In genomic region chr14:60561845-60562746, GRCh38 we compare ENCODE assay signal across 9 cellular contexts. TPM values are rescaled to one million over a fixed set of nuclear protein-coding genes. Genes with fewer than 3 reads are reported as not detected.
DNase-seq lines count a peak whose midpoint lies in the region; ATAC-seq and TF ChIP-seq lines count a peak whose summit lies in the region.
"Had no signal": no experiment of that assay in that cellular context is flagged by ENCODE, and none has a peak within 500 bp of the region (broad histone marks: within the 10 kb centered on the region; RNA-seq: fewer than 3 reads in every experiment).

No MANE protein-coding gene starts in this region.

- no peaks in the 10 kb centered on the region for H3K36me3 Mint-ChIP-seq in natural killer cell treated with Interleukin-12 subunit alpha and Interleukin-12 subunit beta and Interleukin-15 and Interleukin-18, amount 100 ng/mL, for 72 hours

- ATAC-seq in natural killer cell treated with Interleukin-12 subunit alpha and Interleukin-12 subunit beta and Interleukin-15 and Interleukin-18, amount 100 ng/mL, for 72 hours, result no peak

- H3K9me3 Mint-ChIP-seq in natural killer cell treated with Interleukin-12 subunit alpha and Interleukin-12 subunit beta and Interleukin-15 and Interleukin-18, amount 100 ng/mL, for 72 hours, result no peaks in the 10 kb centered on the region

- in situ Hi-C loops in SK-MEL-5 (cut with HindIII; ENCODE audit: low pct_unique_long_range_greater_than_20kb, low sequenced_read_pairs), result no loop called here

- H3K27me3 Mint-ChIP-seq in natural killer cell treated with Interleukin-12 subunit alpha and Interleukin-12 subunit beta and Interleukin-15 and Interleukin-18, amount 100 ng/mL, for 72 hours, result peaks cover 6 to 38% of the 10 kb centered on the region in 2 donors

- no peak overlapping the region for H3K4me3 Mint-ChIP-seq in natural killer cell treated with Interleukin-12 subunit alpha and Interleukin-12 subunit beta and Interleukin-15 and Interleukin-18, amount 100 ng/mL, for 72 hours

- H3K27ac Mint-ChIP-seq in natural killer cell treated with Interleukin-12 subunit alpha and Interleukin-12 subunit beta and Interleukin-15 and Interleukin-18, amount 100 ng/mL, for 72 hours, result no peak overlapping the region

- TF ChIP-seq CTCF in epithelial cell of proximal tubule (conservative IDR thresholded peaks at IDR 0.05; ENCODE audit: low read depth, low read length), result peak; percentile 85

- H3K4me3 ChIP-seq in epithelial cell of proximal tubule (ENCODE audit: low read depth, low read length), result no peak overlapping the region

- peak; percentile 5 for DNase-seq in activated T-cell treated with anti-CD3 and anti-CD28 coated beads for 48 hours (ENCODE audit: low read depth)
- DNase-seq in activated T-cell treated with anti-CD3 and anti-CD28 coated beads for 4 hours, result no peak
- peak; percentile 78 for DNase-seq in HCEC 1CT
- DNase-seq in MV-4-11 (lab: John Stamatoyannopoulos, UW), result peak; percentile 40
- DNase-seq in SK-MEL-5 (ENCODE audit: low read depth, low spot score), result peak; percentile 89
- peak; percentile 36 for DNase-seq in epithelial cell of proximal tubule (ENCODE audit: low read depth)
- peak; percentile 78 for DNase-seq in myocyte (ENCODE audit: low read depth)
- DNase-seq in natural killer cell treated with Interleukin-12 subunit alpha and Interleukin-12 subunit beta and Interleukin-15 and Interleukin-18, amount 100 ng/mL, for 72 hours (ENCODE audit: low spot score), result no peak

- H3K4me1 Mint-ChIP-seq in natural killer cell treated with Interleukin-12 subunit alpha and Interleukin-12 subunit beta and Interleukin-15 and Interleukin-18, amount 100 ng/mL, for 72 hours (ENCODE audit: low read depth in 2 of 2), result no peaks in the 10 kb centered on the region

RNA-seq across cellular contexts. Expression of gene SIX6, which starts 53.1 kb away (rescaled TPM):
- 0.08 TPM in 1 of 2 replicates, not detected in the other for total RNA-seq in SK-MEL-5 (2014; rRNA removed; shearing (Covaris generic))
- polyA plus RNA-seq in SK-MEL-5 (2015; cell fraction: cytosol; rRNA removed), result 0.04 TPM in 1 of 2 replicates, not detected in the other
- not detected in 2 replicates for polyA plus RNA-seq in SK-MEL-5 (2015; cell fraction: nucleus; rRNA removed)
- not detected in 2 replicates for total RNA-seq in epithelial cell of proximal tubule
- 0.08 TPM in 1 of 2 replicates, not detected in the other for total RNA-seq in myocyte
- 0.08 TPM for polyA plus RNA-seq in myocyte (2012)
- total RNA-seq in natural killer cell treated with Interleukin-12 subunit alpha and Interleukin-12 subunit beta and Interleukin-15 and Interleukin-18, amount 100 ng/mL, for 72 hours, result not detected
- polyA plus RNA-seq: esophagus had no signal

Comparison
In these comparisons a context has a peak if more than half of its experiments do, and no peak if none do; other contexts are left out.
1. DNase-seq: peak in activated T-cell treated with anti-CD3 and anti-CD28 coated beads for 48 hours (single experiment), HCEC 1CT (single experiment), MV-4-11 (single experiment), SK-MEL-5 (single experiment), epithelial cell of proximal tubule (single experiment) and myocyte (single experiment); none in activated T-cell treated with anti-CD3 and anti-CD28 coated beads for 4 hours (single experiment) and natural killer cell treated with Interleukin-12 subunit alpha and Interleukin-12 subunit beta and Interleukin-15 and Interleukin-18, amount 100 ng/mL, for 72 hours (single experiment).